Comparison of ENCODE assay signal across 11 cellular contexts in genomic region chr21:38567577-38568360, GRCh38.
DNase-seq lines count a peak whose midpoint lies in the region; ATAC-seq and TF ChIP-seq lines count a peak whose summit lies in the region.
"Had no signal": no experiment of that assay in that cellular context is flagged by ENCODE, and none has a peak within 500 bp of the region (broad histone marks: within the 10 kb centered on the region; RNA-seq: fewer than 3 reads in every experiment).

No MANE protein-coding gene starts in this region.

- H3K4me1 ChIP-seq in upper lobe of right lung: no peaks in the 10 kb centered on the region

- no peaks in the 10 kb centered on the region for H3K9me3 ChIP-seq in upper lobe of right lung

- in situ Hi-C loops in astrocyte of the spinal cord (cut with HindIII; ENCODE audit: low sequenced_read_pairs): no loop called here

- no peak overlapping the region for H3K27ac ChIP-seq in upper lobe of right lung

- TF ChIP-seq CTCF in astrocyte of the spinal cord (IDR thresholded peaks at IDR 0.05; ENCODE audit: low read depth, low read length) (no peak), upper lobe of right lung (IDR thresholded peaks at IDR 0.05) (no peak)

- intact Hi-C loops in upper lobe of right lung (cut with DNase I): no loop called here

- DNase-seq in NCI-H524 (lab: John Stamatoyannopoulos, UW): peak; percentile 36 to 76
- DNase-seq in NCI-H524 treated with DMSO at 0.1 percent for 48 hours (lab: John Stamatoyannopoulos, UW): no peak
- DNase-seq in astrocyte of the spinal cord (ENCODE audit: low read depth, low spot score): peak; percentile 50
- peak; percentile 61 for DNase-seq in left kidney (ENCODE audit: low read depth, low spot score)
- DNase-seq in upper lobe of right lung: no peak
- DNase-seq in NCI-H146 (lab: John Stamatoyannopoulos, UW): no peak
- DNase-seq in dermis blood vessel endothelial cell: no peak
- no peak for DNase-seq in AML-193 (lab: John Stamatoyannopoulos, UW)
- DNase-seq: 8988T; Karpas-422; naive thymus-derived CD4-positive, alpha-beta T cell had no signal

- H3K4me3 ChIP-seq in astrocyte of the spinal cord (ENCODE audit: low read depth, low read length) (peak overlapping the region; percentile 16), upper lobe of right lung (peak overlapping the region; percentile 25)

- H3K27me3 ChIP-seq in upper lobe of right lung: no peaks in the 10 kb centered on the region

- no peaks in the 10 kb centered on the region for H3K36me3 ChIP-seq in upper lobe of right lung

- ATAC-seq in upper lobe of right lung: no peak
- ATAC-seq: naive thymus-derived CD4-positive, alpha-beta T cell had no signal

Comparison
In these comparisons a context has a peak if more than half of its experiments do, and no peak if none do; other contexts are left out.
1. DNase-seq: peak in NCI-H524 (2 of 2), astrocyte of the spinal cord (single experiment) and left kidney (single experiment); none in NCI-H524 treated with DMSO at 0.1 percent for 48 hours (single experiment), upper lobe of right lung (single experiment), NCI-H146 (single experiment), dermis blood vessel endothelial cell (single experiment) and AML-193 (0 of 2).